ENCODE assay signal across 12 cellular contexts in the genomic region with DNA sequence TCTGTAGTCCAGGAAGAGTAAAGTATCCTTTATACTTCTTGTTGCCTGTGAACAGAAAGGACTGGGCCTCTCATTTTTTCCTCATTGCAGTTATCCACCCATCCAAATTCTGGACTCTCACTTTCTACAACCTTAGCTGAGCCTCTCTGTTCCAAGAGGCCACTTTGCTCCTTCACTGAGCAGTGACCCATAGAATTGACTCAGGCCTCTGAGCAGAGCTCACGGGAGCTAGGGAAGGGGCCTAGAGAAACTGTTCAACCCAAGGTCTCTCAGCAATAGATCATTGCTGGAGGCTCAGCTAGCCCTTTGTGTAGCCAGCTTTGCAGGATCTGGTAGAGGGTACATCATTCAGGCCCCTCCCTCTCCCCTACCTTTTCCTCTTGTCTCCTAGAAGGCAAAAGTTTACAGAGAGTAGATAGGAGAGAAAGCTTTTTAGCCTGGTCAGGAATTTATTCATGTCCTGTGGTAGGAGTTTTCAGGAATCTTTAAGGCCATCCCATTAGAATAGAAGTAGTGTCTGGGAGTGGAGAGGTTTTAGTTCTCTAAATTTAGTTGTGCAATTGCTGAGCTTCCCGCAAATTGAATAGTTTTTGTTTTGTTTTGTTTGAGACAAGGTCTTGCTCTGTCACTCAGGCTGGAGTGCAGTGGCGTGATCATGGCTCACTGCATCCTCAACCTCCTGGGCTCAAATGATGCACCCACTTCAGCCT. TPM values are rescaled to one million over a fixed set of nuclear protein-coding genes. Genes with fewer than 3 reads are reported as not detected.
DNase-seq lines count a peak whose midpoint lies in the region; ATAC-seq, FAIRE-seq and TF ChIP-seq lines count a peak whose summit lies in the region.
"Had no signal": no experiment of that assay in that cellular context is flagged by ENCODE, and none has a peak within 500 bp of the region (broad histone marks: within the 10 kb centered on the region; RNA-seq: fewer than 3 reads in every experiment).

No MANE protein-coding gene starts in this region.

- H3K36me3 ChIP-seq in mucosa of descending colon (ENCODE audit: low read depth), result no peaks in the 10 kb centered on the region

- DNase-seq in GM12891 (ENCODE audit: insufficient read length, low spot score) (no peak), posterior vena cava (ENCODE audit: low spot score) (peak; percentile 52), mucosa of descending colon (no peak), NCI-H82 treated with DMSO at 0.1 percent for 48 hours (lab: John Stamatoyannopoulos, UW; ENCODE audit: unreplicated experiment) (no peak)
- no peak for DNase-seq in activated CD4-positive, alpha-beta T cell treated with anti-CD3 and anti-CD28 coated beads for 48 hours
- DNase-seq: activated naive CD4-positive, alpha-beta T cell; Caco-2 had no signal

- TF ChIP-seq POLR2A in GM12891 (IDR thresholded peaks at IDR 0.05; ENCODE audit: low read depth, low read length), result no peak

- no peak overlapping the region for H3K4me3 Mint-ChIP-seq in dendritic cell treated with granulocyte-macrophage colony-stimulating factor and Interleukin-4, amounts not matched to agents 40 ng/mL and 50 ng/mL, for 4 days

- no peak for FAIRE-seq in GM12891 (lab: Jason Lieb, UNC)

- H3K36me3 Mint-ChIP-seq in dendritic cell treated with granulocyte-macrophage colony-stimulating factor and Interleukin-4, amounts not matched to agents 40 ng/mL and 50 ng/mL, for 4 days (ENCODE audit: low read depth), result peaks cover 30% of the 10 kb centered on the region

- H3K4me1 Mint-ChIP-seq in dendritic cell treated with granulocyte-macrophage colony-stimulating factor and Interleukin-4, amounts not matched to agents 40 ng/mL and 50 ng/mL, for 4 days (ENCODE audit: low read depth), result peaks cover 43% of the 10 kb centered on the region

- intact Hi-C loops in dendritic cell treated with granulocyte-macrophage colony-stimulating factor and Interleukin-4, amounts not matched to agents 40 ng/mL and 50 ng/mL, for 4 days (cut with micrococcal nuclease), result no loop called here
- intact Hi-C loops in posterior vena cava (cut with DNase I) (no loop called here), mucosa of descending colon (cut with DNase I, micrococcal nuclease) (no loop called here)

- H3K27me3 Mint-ChIP-seq in dendritic cell treated with granulocyte-macrophage colony-stimulating factor and Interleukin-4, amounts not matched to agents 40 ng/mL and 50 ng/mL, for 4 days, result no peaks in the 10 kb centered on the region

- peak overlapping the region; percentile 84 for H3K27ac Mint-ChIP-seq in dendritic cell treated with granulocyte-macrophage colony-stimulating factor and Interleukin-4, amounts not matched to agents 40 ng/mL and 50 ng/mL, for 4 days

- TF ChIP-seq CTCF in mucosa of descending colon (IDR thresholded peaks at IDR 0.05), result no peak

- H3K4me1 ChIP-seq in mucosa of descending colon (ENCODE audit: low read depth), result peaks cover 5% of the 10 kb centered on the region
- H3K4me1 ChIP-seq: Caco-2 had no signal

- H3K9me3 ChIP-seq in mucosa of descending colon, result no peaks in the 10 kb centered on the region
- H3K9me3 ChIP-seq: Caco-2, MG63 had no signal

- ATAC-seq in HG03432 (IDR thresholded peaks at IDR 0.05; ENCODE audit: unreplicated experiment) (peak; percentile 45), mucosa of descending colon (no peak), GM19463 (IDR thresholded peaks at IDR 0.05; ENCODE audit: unreplicated experiment) (no peak)

- H3K4me3 ChIP-seq in mucosa of descending colon, result no peak overlapping the region
- H3K4me3 ChIP-seq: MG63 had no signal

- H3K9me3 Mint-ChIP-seq in dendritic cell treated with granulocyte-macrophage colony-stimulating factor and Interleukin-4, amounts not matched to agents 40 ng/mL and 50 ng/mL, for 4 days, result no peaks in the 10 kb centered on the region

TF ChIP-seq in GM12891, 5 proteins besides CTCF, POLR2A, EP300 and RAD21:
- TF ChIP-seq POLR2AphosphoS5 (IDR thresholded peaks at IDR 0.05; ENCODE audit: low read depth, low read length) (no peak), PAX5 (IDR thresholded peaks at IDR 0.05; ENCODE audit: insufficient read depth, low read length, severe bottlenecking) (peak; percentile 28)

RNA-seq across cellular contexts. Expression of a gene that starts 6.7 kb away (rescaled TPM):
- 38.6 TPM for polyA plus RNA-seq in GM12891 (2012; ENCODE audit: low read depth, missing spikeins)
- total RNA-seq in posterior vena cava, result 10 to 100 TPM; 41.4 to 49.0 TPM
- total RNA-seq in mucosa of descending colon, result 10 to 100 TPM; 30.6 to 52.3 (median 36.1) TPM

RNA-seq across cellular contexts. Expression of a gene that starts 40.7 kb away (rescaled TPM):
- polyA plus RNA-seq in GM12891 (2012; ENCODE audit: low read depth, missing spikeins), result 5.8 TPM
- total RNA-seq in posterior vena cava (10 to 100 TPM; 60.5 to 64.5 TPM), mucosa of descending colon (10 to 100 TPM; 17.9 to 35.1 (median 22.9) TPM)

RNA-seq across cellular contexts. Expression of a gene that starts 56.0 kb away (rescaled TPM):
- polyA plus RNA-seq in GM12891 (2012; ENCODE audit: low read depth, missing spikeins), result 0.32 TPM
- 100 to 1,000 TPM; 107 to 119 TPM for total RNA-seq in posterior vena cava
- total RNA-seq in mucosa of descending colon, result 10 to 100 TPM in 1 of 3 donors, 1 to 10 TPM in 2; 2.3 to 16.4 (median 6.0) TPM
- total RNA-seq: SK-MEL-5 had no signal

Comparison
In these comparisons a context has a peak if more than half of its experiments do, and no peak if none do; other contexts are left out.
1. RNA of a gene that starts 56.0 kb away (total RNA-seq): 107 to 119 TPM in posterior vena cava; 2.3 to 16.4 TPM in mucosa of descending colon; every median in the first group is over 4 times any median in the second.